11 cellular contexts compared by ENCODE assay signal in genomic region chr13:40152145-40152544, GRCh38.
DNase-seq lines count a peak whose midpoint lies in the region; ATAC-seq and TF ChIP-seq lines count a peak whose summit lies in the region.
"Had no signal": no experiment of that assay in that cellular context is flagged by ENCODE, and none has a peak within 500 bp of the region (broad histone marks: within the 10 kb centered on the region; RNA-seq: fewer than 3 reads in every experiment).

No MANE protein-coding gene starts in this region.

- peak; percentile 12 for DNase-seq in GM04503 (ENCODE audit: low read depth)
- DNase-seq in OCI-LY7 (ENCODE audit: low spot score) = no peak
- DNase-seq in epithelial cell of proximal tubule (ENCODE audit: low read depth) = no peak
- DNase-seq in renal cortical epithelial cell (ENCODE audit: low read depth) = peak; percentile 91
- DNase-seq in stimulated activated CD4-positive, alpha-beta T cell treated with anti-CD3 and anti-CD28 coated beads, Interleukin-15, amount 100 ng/mL, for 24 hours = no peak
- DNase-seq: activated CD4-positive, alpha-beta T cell treated with anti-CD3 and anti-CD28 coated beads for 36 hours; activated naive CD4-positive, alpha-beta T cell treated with anti-CD3 and anti-CD28 coated beads, Interleukin-2, amount 50 U/mL, for 16 hours; NCI-H2081 had no signal

- H4K20me1 ChIP-seq in OCI-LY7 (ENCODE audit: insufficient read depth, low read length) = no peaks in the 10 kb centered on the region

- CTCF ChIA-PET in OCI-LY7 (lab: Charles Lee; ENCODE audit: unreplicated experiment) = no interaction called here

- H3K79me2 ChIP-seq in OCI-LY7 (ENCODE audit: insufficient read depth, low read depth, low read length) = no peaks in the 10 kb centered on the region

- H3K9me2 ChIP-seq in OCI-LY7 (ENCODE audit: insufficient read depth, low read length) = no peaks in the 10 kb centered on the region

- no peaks in the 10 kb centered on the region for H3K9me3 ChIP-seq in OCI-LY7 (ENCODE audit: low read length)

- intact Hi-C loops in OCI-LY7 (cut with micrococcal nuclease; ENCODE audit: unreplicated experiment) = no loop called here

- H3K4me1 ChIP-seq in OCI-LY7 (ENCODE audit: insufficient read depth, low read length, poor library complexity, severe bottlenecking) = peaks cover 19% of the 10 kb centered on the region

- H3K36me3 ChIP-seq in OCI-LY7 (ENCODE audit: insufficient read depth, low read length) = no peaks in the 10 kb centered on the region

- no TSS peak for BruUV-seq in OCI-LY7 (replicated peaks; lab: Mats Ljungman, UMichigan)

- 0 out of 2 replicates have a peak, but pooled peaks have one; percentile 12 for TF ChIP-seq CTCF in OCI-LY7 (conservative IDR thresholded peaks at IDR 0.05; ENCODE audit: low read length)
- TF ChIP-seq CTCF in epithelial cell of proximal tubule (conservative IDR thresholded peaks at IDR 0.05; ENCODE audit: low read depth, low read length) = peak; percentile 36

- H2AFZ ChIP-seq in OCI-LY7 (ENCODE audit: low read length) = no peak overlapping the region

- no peak for ATAC-seq in HG03460 (IDR thresholded peaks at IDR 0.05; ENCODE audit: unreplicated experiment)
- ATAC-seq in HG03457 (IDR thresholded peaks at IDR 0.05; ENCODE audit: unreplicated experiment) = no peak
- ATAC-seq in HG03565 (IDR thresholded peaks at IDR 0.05; ENCODE audit: unreplicated experiment) = no peak
- ATAC-seq: activated CD4-positive, alpha-beta T cell treated with anti-CD3 and anti-CD28 coated beads for 36 hours had no signal

- H3K27ac ChIP-seq in OCI-LY7 (ENCODE audit: low read depth, low read length, poor library complexity, severe bottlenecking) = no peak overlapping the region

- no peak overlapping the region for H3K4me2 ChIP-seq in OCI-LY7 (ENCODE audit: low read length)

- POLR2A ChIA-PET in OCI-LY7 (lab: Charles Lee) = no interaction called here

- H3K4me3 ChIP-seq in OCI-LY7 (ENCODE audit: low read depth, low read length, poor library complexity, severe bottlenecking) = no peak overlapping the region
- no peak overlapping the region for H3K4me3 ChIP-seq in epithelial cell of proximal tubule (ENCODE audit: low read depth, low read length)

Comparison
In these comparisons a context has a peak if more than half of its experiments do, and no peak if none do; other contexts are left out.
1. DNase-seq: peak in GM04503 (single experiment) and renal cortical epithelial cell (single experiment); none in OCI-LY7 (single experiment), epithelial cell of proximal tubule (single experiment) and stimulated activated CD4-positive, alpha-beta T cell treated with anti-CD3 and anti-CD28 coated beads, Interleukin-15, amount 100 ng/mL, for 24 hours (single experiment).